8 cellular contexts compared by ENCODE assay signal in the genomic region with DNA sequence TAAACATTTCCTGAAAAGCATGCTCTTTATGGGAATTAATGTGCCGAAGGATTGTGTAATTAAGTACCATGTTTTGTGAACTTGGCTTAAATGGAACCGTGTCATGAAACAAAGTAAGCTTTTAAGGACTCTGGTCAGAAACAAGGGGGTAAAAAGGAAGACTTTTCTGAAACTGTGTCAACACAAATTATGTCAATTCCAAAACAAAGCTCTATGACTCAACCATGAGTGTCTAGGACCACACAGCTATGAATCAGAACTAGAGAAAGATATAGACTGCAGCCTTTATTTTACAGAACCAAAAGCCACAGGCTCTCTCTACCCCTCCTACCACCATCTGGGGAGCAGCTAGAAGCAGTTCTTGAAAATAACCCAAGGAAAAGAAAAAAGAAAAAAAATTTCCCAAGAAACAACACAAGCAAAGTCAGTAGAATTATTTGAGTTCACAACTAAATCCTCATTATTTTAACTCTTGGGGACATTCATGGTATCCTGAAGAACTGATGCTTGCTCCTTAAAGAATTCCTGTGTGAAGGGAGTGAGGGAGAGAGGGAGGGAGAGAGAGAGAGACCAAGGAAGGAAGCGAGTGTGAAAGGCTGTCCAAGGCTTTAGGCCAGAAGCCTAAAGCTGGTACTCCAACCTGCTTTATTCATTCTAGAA.
DNase-seq lines count a peak whose midpoint lies in the region; ATAC-seq, FAIRE-seq and TF ChIP-seq lines count a peak whose summit lies in the region.

No MANE protein-coding gene starts in this region.

- TF ChIP-seq CTCF in thoracic aorta (IDR thresholded peaks at IDR 0.05) = no peak

- peak overlapping the region; percentile 67 for H3K27ac Mint-ChIP-seq in central memory CD8-positive, alpha-beta T cell (ENCODE audit: low read depth)

- H3K27me3 ChIP-seq in thoracic aorta (replicated peaks; ENCODE audit: insufficient read depth) = no peaks in the 10 kb centered on the region

- DNase-seq in NOMO-1 (lab: John Stamatoyannopoulos, UW; ENCODE audit: unreplicated experiment in 2 of 2) (peak; percentile 2 to 51), NOMO-1 treated with dmso at 0.1 percent for 144 hours (lab: John Stamatoyannopoulos, UW; ENCODE audit: unreplicated experiment) (no peak), RCC 7860 (ENCODE audit: low spot score) (peak; percentile 88), lung microvascular endothelial cell (ENCODE audit: low read depth in 2 of 2) (peak; percentile 72 to 91), thoracic aorta (ENCODE audit: low spot score) (no peak), NCI-H1048 (lab: John Stamatoyannopoulos, UW) (no peak)
- DNase-seq in central memory CD8-positive, alpha-beta T cell (ENCODE audit: low spot score in 2 of 2) = no peak

- H3K36me3 ChIP-seq in thoracic aorta = no peaks in the 10 kb centered on the region

- H3K27ac ChIP-seq in thoracic aorta = peak overlapping the region; percentile 93 to 94

- peaks cover 15% of the 10 kb centered on the region for H3K4me1 Mint-ChIP-seq in central memory CD8-positive, alpha-beta T cell

- ATAC-seq in HG02884 (IDR thresholded peaks at IDR 0.05; ENCODE audit: unreplicated experiment) (peak; percentile 85), thoracic aorta (ENCODE audit: insufficient number of reproducible peaks, low FRiP score, low read depth) (peak; percentile 73)
- peak; percentile 28 for ATAC-seq in central memory CD8-positive, alpha-beta T cell (replicated peaks; ENCODE audit: extremely low read depth, poor library complexity, severe bottlenecking)

- H3K9me3 Mint-ChIP-seq in central memory CD8-positive, alpha-beta T cell = no peaks in the 10 kb centered on the region

- H3K4me1 ChIP-seq in thoracic aorta (ENCODE audit: control insufficient read depth in 1 of 2, low read depth in 2 of 2) = peaks cover 51 to 65% of the 10 kb centered on the region in 2 donors

- no peaks in the 10 kb centered on the region for H3K9me3 ChIP-seq in thoracic aorta

- peak overlapping the region; percentile 1 for H3K4me3 ChIP-seq in thoracic aorta

- no peaks in the 10 kb centered on the region for H3K27me3 Mint-ChIP-seq in central memory CD8-positive, alpha-beta T cell

- H3K36me3 Mint-ChIP-seq in central memory CD8-positive, alpha-beta T cell (ENCODE audit: insufficient read depth) = peaks cover 38% of the 10 kb centered on the region

- H3K4me3 Mint-ChIP-seq in central memory CD8-positive, alpha-beta T cell = no peak overlapping the region

- peak; percentile 94 for FAIRE-seq in RCC 7860 (lab: Jason Lieb, UNC)

Comparison
In these comparisons a context has a peak if more than half of its experiments do, and no peak if none do; other contexts are left out.
1. DNase-seq: peak in NOMO-1 (2 of 2), RCC 7860 (single experiment) and lung microvascular endothelial cell (2 of 2); none in NOMO-1 treated with dmso at 0.1 percent for 144 hours (single experiment), central memory CD8-positive, alpha-beta T cell (0 of 2), thoracic aorta (single experiment) and NCI-H1048 (single experiment).
2. ATAC-seq: peak in every context shown above with its lines; median percentile 85 in HG02884; 73 in thoracic aorta; 28 in central memory CD8-positive, alpha-beta T cell.